ENCODE assay signal across 1 cellular context in genomic region chr6:35497571-35498406, GRCh38.
TF ChIP-seq lines count a peak whose summit lies in the region.

No MANE protein-coding gene starts in this region.

TF ChIP-seq in HepG2, 621 proteins besides CTCF, POLR2A, EP300 and RAD21 (continued from another document and continues in another):
- TF ChIP-seq ARID2 (CRISPR knock-in tag; IDR thresholded peaks at IDR 0.05; ENCODE audit: borderline replicate concordance) (0 out of 2 replicates have a peak, but pooled peaks have one; percentile 78), NCOA2 (CRISPR knock-in tag; IDR thresholded peaks at IDR 0.05) (no peak; the same call in none of the 2 replicates), ZBTB46 (CRISPR knock-in tag; IDR thresholded peaks at IDR 0.05; ENCODE audit: borderline replicate concordance) (no peak), SMAD9 (CRISPR knock-in tag; IDR thresholded peaks at IDR 0.05) (peak; percentile 96), MLXIP (CRISPR knock-in tag; IDR thresholded peaks at IDR 0.05; ENCODE audit: borderline replicate concordance) (peak; percentile 12; the same call in 1 of the 2 replicates), SRSF1 (optimal IDR thresholded peaks at IDR 0.05; ENCODE audit: low read depth, low read length) (no peak), YEATS2 (CRISPR knock-in tag; IDR thresholded peaks at IDR 0.05; ENCODE audit: borderline replicate concordance) (peak; percentile 45; the same call in 1 of the 2 replicates), KLF16 (CRISPR knock-in tag; IDR thresholded peaks at IDR 0.05) (peak; percentile 63 to 83; a peak in 2 of 4 replicates), TARDBP (CRISPR knock-in tag; IDR thresholded peaks at IDR 0.05) (no peak), ZNF775 (CRISPR knock-in tag; IDR thresholded peaks at IDR 0.05; ENCODE audit: borderline replicate concordance) (no peak), FOSL1 (CRISPR knock-in tag; IDR thresholded peaks at IDR 0.05; ENCODE audit: borderline replicate concordance) (no peak), ZNF331 (CRISPR knock-in tag; IDR thresholded peaks at IDR 0.05) (peak; percentile 66; the same call in 1 of the 2 replicates), ZNF274 (CRISPR knock-in tag; IDR thresholded peaks at IDR 0.05) (peak; percentile 95), MNT (IDR thresholded peaks at IDR 0.05) (no peak), KMT2B (CRISPR knock-in tag; IDR thresholded peaks at IDR 0.05) (peak; percentile 75; the same call in 1 of the 2 replicates), TFAP4 (IDR thresholded peaks at IDR 0.05; ENCODE audit: borderline replicate concordance, low read depth) (peak; percentile 35; the same call in 1 of the 2 replicates), GABPB1 (CRISPR knock-in tag; IDR thresholded peaks at IDR 0.05) (peak; percentile 90), SMARCE1 (IDR thresholded peaks at IDR 0.05; ENCODE audit: borderline replicate concordance) (no peak), DR1 (CRISPR knock-in tag; IDR thresholded peaks at IDR 0.05) (peak; percentile 49; the same call in 1 of the 2 replicates), ZBTB33 (CRISPR knock-in tag; IDR thresholded peaks at IDR 0.05) (peak; percentile 79; the same call in 1 of the 2 replicates), ZNF446 (CRISPR knock-in tag; IDR thresholded peaks at IDR 0.05) (peak; percentile 98), ATF7-NPFF (CRISPR knock-in tag; IDR thresholded peaks at IDR 0.05; ENCODE audit: low read depth) (peak; percentile 82), ZNF7 (CRISPR knock-in tag; IDR thresholded peaks at IDR 0.05) (no peak), IRF1 (CRISPR knock-in tag; IDR thresholded peaks at IDR 0.05; ENCODE audit: low read depth) (no peak), ZFX (CRISPR knock-in tag; IDR thresholded peaks at IDR 0.05; ENCODE audit: low read depth) (peak; percentile 70), CHD4 (IDR thresholded peaks at IDR 0.05; ENCODE audit: borderline replicate concordance, low read length) (no peak), XRCC5 (optimal IDR thresholded peaks at IDR 0.05; ENCODE audit: low read length) (no peak), CENPX (CRISPR knock-in tag; IDR thresholded peaks at IDR 0.05) (no peak), ZSCAN9 (CRISPR knock-in tag; IDR thresholded peaks at IDR 0.05; ENCODE audit: borderline replicate concordance) (peak; percentile 86), ZNF577 (CRISPR knock-in tag; IDR thresholded peaks at IDR 0.05; ENCODE audit: borderline replicate concordance, low read depth) (peak; percentile 66; the same call in 1 of the 2 replicates), NFYB (CRISPR knock-in tag; IDR thresholded peaks at IDR 0.05) (no peak; the same call in 1 of the 2 replicates), ZNF530 (CRISPR knock-in tag; IDR thresholded peaks at IDR 0.05; ENCODE audit: low read depth) (peak; percentile 79; the same call in 1 of the 2 replicates), ATF1 (CRISPR knock-in tag; IDR thresholded peaks at IDR 0.05) (no peak), HIC2 (CRISPR knock-in tag; IDR thresholded peaks at IDR 0.05; ENCODE audit: low read depth) (peak; percentile 27; the same call in 1 of the 2 replicates), SP4 (CRISPR knock-in tag; IDR thresholded peaks at IDR 0.05) (no peak; the same call in 1 of the 2 replicates), PITX1 (CRISPR knock-in tag; IDR thresholded peaks at IDR 0.05) (peak; percentile 70; the same call in 1 of the 2 replicates), ZNF256 (CRISPR knock-in tag; conservative IDR thresholded peaks at IDR 0.05) (peak; percentile 85), SRF (IDR thresholded peaks at IDR 0.05; ENCODE audit: low read depth, low read length) (no peak), KDM1A (CRISPR knock-in tag; IDR thresholded peaks at IDR 0.05) (no peak; the same call in 1 of the 2 replicates), SIX1 (CRISPR knock-in tag; IDR thresholded peaks at IDR 0.05; ENCODE audit: borderline replicate concordance) (no peak; the same call in 1 of the 2 replicates), ZBTB3 (CRISPR knock-in tag; IDR thresholded peaks at IDR 0.05; ENCODE audit: borderline replicate concordance, low read depth) (no peak), TEAD3 (CRISPR knock-in tag; optimal IDR thresholded peaks at IDR 0.05; ENCODE audit: borderline replicate concordance) (peak; percentile 50), JUND (CRISPR knock-in tag; IDR thresholded peaks at IDR 0.05) (no peak; the same call in 1 of the 2 replicates), ZNF318 (CRISPR knock-in tag; IDR thresholded peaks at IDR 0.05) (no peak)
